ENCODE assay signal across 2 cellular contexts in genomic region chr2:28902584-28902983, GRCh38.
TF ChIP-seq lines count a peak whose summit lies in the region.

No MANE protein-coding gene starts in this region.

TF ChIP-seq in HepG2, 621 proteins besides CTCF, POLR2A, EP300 and RAD21:
- TF ChIP-seq ARNTL (CRISPR knock-in tag; IDR thresholded peaks at IDR 0.05) = no peak
- no peak for TF ChIP-seq ZNF790 (CRISPR knock-in tag; IDR thresholded peaks at IDR 0.05; ENCODE audit: borderline replicate concordance)
- no peak for TF ChIP-seq ZNF224 (CRISPR knock-in tag; IDR thresholded peaks at IDR 0.05)
- TF ChIP-seq ZBTB2 (CRISPR knock-in tag; IDR thresholded peaks at IDR 0.05; ENCODE audit: low read depth) = no peak
- TF ChIP-seq HNRNPUL1 (IDR thresholded peaks at IDR 0.05; ENCODE audit: low read depth, low read length) = no peak
- TF ChIP-seq ZNF44 (CRISPR knock-in tag; IDR thresholded peaks at IDR 0.05) = no peak
- 0 out of 2 replicates have a peak, but pooled peaks have one; percentile 42 for TF ChIP-seq RBFOX2 (IDR thresholded peaks at IDR 0.05; ENCODE audit: low read depth, low read length)
- TF ChIP-seq PAXIP1 (CRISPR knock-in tag; conservative IDR thresholded peaks at IDR 0.05) = no peak
- TF ChIP-seq ZNF260 (CRISPR knock-in tag; IDR thresholded peaks at IDR 0.05; ENCODE audit: borderline replicate concordance, low read depth) = no peak
- no peak for TF ChIP-seq REL (CRISPR knock-in tag; conservative IDR thresholded peaks at IDR 0.05)
- no peak for TF ChIP-seq ZBTB26 (CRISPR knock-in tag; IDR thresholded peaks at IDR 0.05; ENCODE audit: borderline replicate concordance)
- TF ChIP-seq GATAD1 (CRISPR knock-in tag; IDR thresholded peaks at IDR 0.05) = no peak
- no peak for TF ChIP-seq ATF5 (CRISPR knock-in tag; IDR thresholded peaks at IDR 0.05; ENCODE audit: low read depth)
- TF ChIP-seq THAP7 (CRISPR knock-in tag; IDR thresholded peaks at IDR 0.05) = no peak
- TF ChIP-seq ZBTB37 (CRISPR knock-in tag; IDR thresholded peaks at IDR 0.05) = no peak
- peak; percentile 91 for TF ChIP-seq RBM22 (optimal IDR thresholded peaks at IDR 0.05; ENCODE audit: low read length)
- 0 out of 2 replicates have a peak, but pooled peaks have one; percentile 64 for TF ChIP-seq POLR2AphosphoS2 (IDR thresholded peaks at IDR 0.05; ENCODE audit: low read depth, low read length)
- peak; percentile 14 for TF ChIP-seq AGO2 (optimal IDR thresholded peaks at IDR 0.05; ENCODE audit: low read depth, low read length)
- no peak for TF ChIP-seq PAWR (CRISPR knock-in tag; IDR thresholded peaks at IDR 0.05; ENCODE audit: borderline replicate concordance)
- TF ChIP-seq HDAC1 (CRISPR knock-in tag; IDR thresholded peaks at IDR 0.05) = no peak

TF ChIP-seq in H1, 55 proteins besides CTCF, POLR2A, EP300 and RAD21:
- TF ChIP-seq POLR2AphosphoS5 (IDR thresholded peaks at IDR 0.05; ENCODE audit: low read depth, low read length) (peak; percentile 19), POU5F1 (IDR thresholded peaks at IDR 0.05; ENCODE audit: low read depth, low read length) (no peak), SIX5 (IDR thresholded peaks at IDR 0.05; ENCODE audit: low read depth, low read length) (no peak), RBBP5 (IDR thresholded peaks at IDR 0.05; ENCODE audit: borderline replicate concordance, low read depth, low read length) (no peak)
